ENCODE assay signal across 21 cellular contexts in the genomic region with DNA sequence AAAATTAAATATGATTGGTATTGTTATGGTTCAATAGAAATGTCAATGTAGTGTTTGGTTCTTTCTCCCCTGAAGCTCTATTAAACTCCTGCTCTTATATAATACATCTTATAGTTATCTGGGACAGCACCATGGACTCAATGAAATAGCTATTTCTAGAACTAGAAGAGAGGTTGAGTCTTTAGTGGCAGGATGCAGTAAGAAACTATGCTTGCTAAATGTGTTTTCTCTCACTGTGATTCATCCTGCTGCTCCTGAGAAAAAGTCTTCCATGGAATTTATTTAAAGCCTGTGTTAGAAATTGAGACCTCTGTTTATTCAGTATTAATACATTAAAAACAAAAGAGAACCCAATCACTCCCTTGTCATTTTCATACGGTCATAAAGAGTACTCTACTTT.
"Had no signal": no experiment of that assay in that cellular context is flagged by ENCODE, and none has a peak within 500 bp of the region (broad histone marks: within the 10 kb centered on the region; RNA-seq: fewer than 3 reads in every experiment).

No MANE protein-coding gene starts in this region.

- H3K4me3 ChIP-seq: breast epithelium, gastrocnemius medialis, mucosa of descending colon, right atrium auricular region, smooth muscle cell, tibial artery, uterus had no signal

- H3K36me3 ChIP-seq: breast epithelium, gastrocnemius medialis, right atrium auricular region, tibial artery, uterus had no signal

- H3K4me1 ChIP-seq: breast epithelium, gastrocnemius medialis, right atrium auricular region, tibial artery, uterus had no signal

- H3K9me3 ChIP-seq: breast epithelium, gastrocnemius medialis, mucosa of descending colon, right atrium auricular region, tibial artery, uterus had no signal

- DNase-seq: activated B cell treated with CpG ODN at 0.5 μM for 24 hours; activated CD4-positive, alpha-beta memory T cell treated with anti-CD3 and anti-CD28 coated beads, Interleukin-2, amount 10 ng/mL, durations not matched to agents 7 days and 5 days; activated CD4-positive, alpha-beta T cell treated with anti-CD3 and anti-CD28 coated beads for 48 hours; activated CD8-positive, alpha-beta memory T cell treated with anti-CD3 and anti-CD28 coated beads, Interleukin-2, amount 10 ng/mL, durations not matched to agents 7 days and 5 days; activated naive CD4-positive, alpha-beta T cell; activated naive CD8-positive, alpha-beta T cell treated with anti-CD3 and anti-CD28 coated beads, Interleukin-2, amount 10 ng/mL, durations not matched to agents 7 days and 5 days; anterior cingulate cortex; dermis blood vessel endothelial cell; effector memory CD4-positive, alpha-beta T cell; gastrocnemius medialis; mesenchymal stem cell; mucosa of descending colon; naive B cell; stimulated activated CD4-positive, alpha-beta T cell treated with anti-CD3 and anti-CD28 coated beads, Interleukin-4, amount 100 ng/mL, for 1 hour; T-cell; tibial artery; uterus had no signal

- ATAC-seq: activated CD8-positive, alpha-beta memory T cell treated with anti-CD3 and anti-CD28 coated beads, Interleukin-2, amount 10 ng/mL, durations not matched to agents 7 days and 5 days; gastrocnemius medialis; mucosa of descending colon; SK-N-SH treated with all-trans-retinoic acid at 6 μM for 48 hours; T-cell had no signal

- H3K27me3 ChIP-seq: breast epithelium, gastrocnemius medialis, right atrium auricular region, tibial artery, uterus had no signal
